19 cellular contexts compared by ENCODE assay signal in genomic region chr4:122656583-122656982, GRCh38. TPM values are rescaled to one million over a fixed set of nuclear protein-coding genes. Genes with fewer than 3 reads are reported as not detected.
"Had no signal": no experiment of that assay in that cellular context is flagged by ENCODE, and none has a peak within 500 bp of the region (broad histone marks: within the 10 kb centered on the region; RNA-seq: fewer than 3 reads in every experiment).

No MANE protein-coding gene starts in this region.

RNA-seq across cellular contexts. Expression of gene IL21, which starts 35.7 kb away (rescaled TPM):
- total RNA-seq: dermis microvascular lymphatic vessel endothelial cell; endodermal cell; esophagus mucosa; gastrocnemius medialis; glomerular endothelial cell; heart right ventricle; kidney epithelial cell; left cardiac atrium; left lung; left ventricle myocardium superior; lower leg skin; lower lobe of right lung; lung microvascular endothelial cell; mesenteric fat pad; mesothelial cell of epicardium; mucosa of descending colon; myocyte; naive thymus-derived CD8-positive, alpha-beta T cell had no signal
- polyA plus RNA-seq: heart right ventricle; keratinocyte; naive thymus-derived CD8-positive, alpha-beta T cell had no signal
